8 cellular contexts compared by ENCODE assay signal in genomic region chr12:31896514-31897039, GRCh38.
DNase-seq lines count a peak whose midpoint lies in the region; FAIRE-seq and TF ChIP-seq lines count a peak whose summit lies in the region.

No MANE protein-coding gene starts in this region.

- no peak for TF ChIP-seq CTCF in GM20000 (IDR thresholded peaks at IDR 0.05; ENCODE audit: extremely low read depth, missing control alignments)
- no peak for TF ChIP-seq CTCF in HL-60 (IDR thresholded peaks at IDR 0.05; ENCODE audit: insufficient read depth, low read length)

- no peak overlapping the region for H3K4me3 ChIP-seq in HL-60 (replicated peaks; ENCODE audit: insufficient read depth, low read length)

- POLR2A ChIA-PET in activated CD4-positive, alpha-beta T cell treated with anti-CD3 and anti-CD28 coated beads, Interleukin-2, amount 10 ng/mL, durations not matched to agents 7 days and 5 days (lab: Charles Lee): interaction anchor here (0.8 kb wide), 1 partner anchor 168 kb away, joined by 6 read pairs; the partner anchor contains the start of gene AMN1

- H3K27me3 ChIP-seq in HL-60 (ENCODE audit: insufficient read depth, poor library complexity, severe bottlenecking): no peaks in the 10 kb centered on the region

- H3K27ac Mint-ChIP-seq in activated CD4-positive, alpha-beta T cell treated with anti-CD3 and anti-CD28 coated beads, Interleukin-2, amount 10 ng/mL, durations not matched to agents 7 days and 5 days: peak overlapping the region; percentile 100

- peaks cover 83% of the 10 kb centered on the region for H3K36me3 Mint-ChIP-seq in activated CD4-positive, alpha-beta T cell treated with anti-CD3 and anti-CD28 coated beads, Interleukin-2, amount 10 ng/mL, durations not matched to agents 7 days and 5 days (ENCODE audit: low read depth)

- H3K27me3 Mint-ChIP-seq in activated CD4-positive, alpha-beta T cell treated with anti-CD3 and anti-CD28 coated beads, Interleukin-2, amount 10 ng/mL, durations not matched to agents 7 days and 5 days: no peaks in the 10 kb centered on the region

- DNase-seq in AML-193 (lab: John Stamatoyannopoulos, UW) (peak; percentile 72 to 85), GM20000 (ENCODE audit: low spot score) (peak; percentile 86), HL-60 (ENCODE audit: low read depth in 1 of 2, low spot score in 1 of 2) (peak; percentile 90 to 97), HPDE6-E6E7 (ENCODE audit: extremely low spot score) (no peak), NCI-H1694 treated with DMSO at 0.1 percent for 48 hours (lab: John Stamatoyannopoulos, UW) (no peak)
- peak; percentile 94 for DNase-seq in activated CD4-positive, alpha-beta T cell treated with anti-CD3 and anti-CD28 coated beads, Interleukin-2, amount 10 ng/mL, durations not matched to agents 7 days and 5 days
- peak; percentile 88 for DNase-seq in stimulated activated CD4-positive, alpha-beta T cell treated with anti-CD3 and anti-CD28 coated beads, Interleukin-15, amount 100 ng/mL, for 24 hours

- peak; percentile 23 for FAIRE-seq in endometrium (lab: Jason Lieb, UNC)

- peak overlapping the region; percentile 69 for H3K4me3 Mint-ChIP-seq in activated CD4-positive, alpha-beta T cell treated with anti-CD3 and anti-CD28 coated beads, Interleukin-2, amount 10 ng/mL, durations not matched to agents 7 days and 5 days

- CTCF ChIA-PET in activated CD4-positive, alpha-beta T cell treated with anti-CD3 and anti-CD28 coated beads, Interleukin-2, amount 10 ng/mL, durations not matched to agents 7 days and 5 days (lab: Charles Lee): interaction anchor here (0.7 to 2.5 kb wide), 6 partner anchors 8 to 64 kb away, joined by 3 to 11 read pairs (median 6); no protein-coding TSS in a partner anchor

- peaks cover 58% of the 10 kb centered on the region for H3K4me1 Mint-ChIP-seq in activated CD4-positive, alpha-beta T cell treated with anti-CD3 and anti-CD28 coated beads, Interleukin-2, amount 10 ng/mL, durations not matched to agents 7 days and 5 days

- H3K9me3 Mint-ChIP-seq in activated CD4-positive, alpha-beta T cell treated with anti-CD3 and anti-CD28 coated beads, Interleukin-2, amount 10 ng/mL, durations not matched to agents 7 days and 5 days: peaks cover 47% of the 10 kb centered on the region

- peak overlapping the region; percentile 92 for H3K27ac ChIP-seq in HL-60 (replicated peaks)

Comparison
In these comparisons a context has a peak if more than half of its experiments do, and no peak if none do; other contexts are left out.
1. DNase-seq: peak in AML-193 (2 of 2), GM20000 (single experiment), HL-60 (2 of 2), activated CD4-positive, alpha-beta T cell treated with anti-CD3 and anti-CD28 coated beads, Interleukin-2, amount 10 ng/mL, durations not matched to agents 7 days and 5 days (single experiment) and stimulated activated CD4-positive, alpha-beta T cell treated with anti-CD3 and anti-CD28 coated beads, Interleukin-15, amount 100 ng/mL, for 24 hours (single experiment); none in HPDE6-E6E7 (single experiment) and NCI-H1694 treated with DMSO at 0.1 percent for 48 hours (single experiment).